In genomic region chr17:68847711-68848110, GRCh38 we compare ENCODE assay signal across 26 cellular contexts.
"Had no signal": no experiment of that assay in that cellular context is flagged by ENCODE, and none has a peak within 500 bp of the region (broad histone marks: within the 10 kb centered on the region; RNA-seq: fewer than 3 reads in every experiment).

No MANE protein-coding gene starts in this region.

- H3K36me3 ChIP-seq: ascending aorta, SJSA1 had no signal

- H3K9me3 ChIP-seq: body of pancreas, SJSA1 had no signal

- H3K27me3 ChIP-seq: ascending aorta, body of pancreas, SJSA1 had no signal

- H3K27ac ChIP-seq: ascending aorta, body of pancreas, coronary artery, SJSA1 had no signal

- H3K4me1 ChIP-seq: ascending aorta, body of pancreas, SJSA1 had no signal

- DNase-seq: activated B cell treated with CpG ODN at 0.5 μM for 24 hours; activated CD4-positive, alpha-beta T cell treated with anti-CD3 and anti-CD28 coated beads for 1 hour; activated CD4-positive, alpha-beta T cell treated with anti-CD3 and anti-CD28 coated beads, Interleukin-2, amount 10 ng/mL, durations not matched to agents 24 days and 14 days; activated CD4-positive, alpha-beta T cell treated with anti-CD3 and anti-CD28 coated beads, Interleukin-2, amount 50 U/mL, for 48 hours; activated CD8-positive, alpha-beta memory T cell treated with anti-CD3 and anti-CD28 coated beads, Interleukin-2, amount 10 ng/mL, durations not matched to agents 7 days and 5 days; activated effector memory CD4-positive, alpha-beta T cell treated with anti-CD3 and anti-CD28 coated beads, Interleukin-2, amount 50 U/mL, for 16 hours; activated naive CD4-positive, alpha-beta T cell treated with Interleukin-2 at 50 U/mL for 16 hours; activated naive CD8-positive, alpha-beta T cell treated with anti-CD3 and anti-CD28 coated beads, Interleukin-2, amount 50 U/mL, for 24 hours; activated T-cell treated with anti-CD3 and anti-CD28 coated beads, Interleukin-2, amount 50 U/mL, for 24 hours; amniotic stem cell; body of pancreas; central memory CD4-positive, alpha-beta T cell; KBM-7; NCI-H1092; NCI-H1436; NCI-H1694 treated with DMSO at 0.1 percent for 48 hours; NCI-H2081 treated with DMSO at 0.1 percent for 48 hours; NCI-H446; NCI-H524 treated with DMSO at 0.1 percent for 48 hours; NCI-H748 treated with DMSO at 0.1 percent for 48 hours; RPMI8226; SW 1271; T-helper 9 cell had no signal

- H3K4me3 ChIP-seq: ascending aorta, body of pancreas, coronary artery, SJSA1 had no signal
